ENCODE assay signal across 25 cellular contexts in the genomic region with DNA sequence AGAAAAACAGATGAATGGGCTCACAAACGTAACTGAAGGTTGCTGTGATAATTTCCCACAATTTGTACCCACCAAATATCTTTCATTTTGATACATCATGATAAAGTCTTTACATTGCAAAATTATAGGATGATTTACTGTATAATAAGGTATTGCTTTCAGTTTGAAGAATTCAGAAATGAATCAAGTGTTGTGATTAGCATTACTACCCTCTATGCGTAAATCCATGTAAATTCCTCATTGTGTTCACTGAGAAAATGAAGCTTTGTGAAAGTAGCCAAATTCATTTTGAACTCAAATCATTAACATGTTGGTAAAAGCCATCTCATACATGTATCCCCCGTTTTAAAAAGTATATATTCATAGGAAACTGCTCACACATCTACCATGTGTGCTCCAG.
A peak's percentile ranks its signal among the peaks of the same experiment; 100 is the strongest.
DNase-seq lines count a peak whose midpoint lies in the region; ATAC-seq, FAIRE-seq and TF ChIP-seq lines count a peak whose summit lies in the region.
"Had no signal": no experiment of that assay in that cellular context is flagged by ENCODE, and none has a peak within 500 bp of the region (broad histone marks: within the 10 kb centered on the region; RNA-seq: fewer than 3 reads in every experiment).

No MANE protein-coding gene starts in this region.

- no peaks in the 10 kb centered on the region for H4K20me1 ChIP-seq in DOHH2 (ENCODE audit: control insufficient read depth, insufficient read depth, low read depth, low read length)

- peak overlapping the region; percentile 97 for H3K27ac ChIP-seq in DOHH2 (ENCODE audit: low read depth, low read length)
- H3K27ac ChIP-seq: ovary, uterus had no signal

- ATAC-seq in natural killer cell treated with Interleukin-12 subunit alpha and Interleukin-12 subunit beta and Interleukin-15 and Interleukin-18, amount 100 ng/mL, for 72 hours: no peak
- ATAC-seq in GM18511 (IDR thresholded peaks at IDR 0.05; ENCODE audit: unreplicated experiment): no peak
- no peak for ATAC-seq in GM19395 (IDR thresholded peaks at IDR 0.05; ENCODE audit: unreplicated experiment)
- ATAC-seq: HepG2, left lobe of liver, Panc1 had no signal

- H3K9me3 ChIP-seq in DOHH2 (ENCODE audit: control insufficient read depth, insufficient read depth, low read length): no peaks in the 10 kb centered on the region
- H3K9me3 ChIP-seq: BE2C, ovary, uterus had no signal

- no peak for FAIRE-seq in urothelium cell line (lab: Jason Lieb, UNC)
- FAIRE-seq: GM12891, HepG2, small intestine had no signal

- no peak for DNase-seq in activated T-cell treated with anti-CD3 and anti-CD28 coated beads, Interleukin-2, amount 50 U/mL, for 24 hours
- DNase-seq in activated T-cell treated with anti-CD3 and anti-CD28 coated beads, Interleukin-2, amount 50 U/mL, for 1 hour: no peak
- DNase-seq in natural killer cell treated with Interleukin-12 subunit alpha and Interleukin-12 subunit beta and Interleukin-15 and Interleukin-18, amount 100 ng/mL, for 72 hours (ENCODE audit: low spot score): no peak
- DNase-seq in urothelium cell line (ENCODE audit: low spot score): no peak
- DNase-seq: BE2C; effector CD4-positive, alpha-beta T cell; foreskin fibroblast; NCI-H1694; NCI-H2171; NCI-H524; NK-92 treated with Interleukin-12 subunit alpha and Interleukin-12 subunit beta, amount 100 ng/mL, for 24 hours; ovary; retina; small intestine; stimulated activated CD4-positive, alpha-beta T cell treated with anti-CD3 and anti-CD28 coated beads, Interleukin-2, amount 100 ng/mL, for 24 hours; uterus had no signal

- H3K4me3 Mint-ChIP-seq in activated T-cell treated with anti-CD3 and anti-CD28 coated beads, Interleukin-2, amount 50 U/mL, for 24 hours: peak overlapping the region; percentile 43
- peak overlapping the region; percentile 22 for H3K4me3 Mint-ChIP-seq in activated naive CD8-positive, alpha-beta T cell
- peak overlapping the region; percentile 92 for H3K4me3 Mint-ChIP-seq in natural killer cell treated with Interleukin-12 subunit alpha and Interleukin-12 subunit beta and Interleukin-15 and Interleukin-18, amount 100 ng/mL, for 72 hours
- H3K4me3 Mint-ChIP-seq: nephron had no signal

- no peaks in the 10 kb centered on the region for H3K27me3 ChIP-seq in DOHH2 (ENCODE audit: control insufficient read depth, low read length)
- H3K27me3 ChIP-seq: BE2C, ovary, uterus had no signal

- no peaks in the 10 kb centered on the region for H3K9me2 ChIP-seq in DOHH2 (replicated peaks; ENCODE audit: control insufficient read depth, low read length)

- peaks cover 24% of the 10 kb centered on the region for H3K36me3 Mint-ChIP-seq in activated T-cell treated with anti-CD3 and anti-CD28 coated beads, Interleukin-2, amount 50 U/mL, for 24 hours (ENCODE audit: low read depth)
- peaks cover 16% of the 10 kb centered on the region for H3K36me3 Mint-ChIP-seq in activated naive CD8-positive, alpha-beta T cell
- peaks cover 7% of the 10 kb centered on the region for H3K36me3 Mint-ChIP-seq in natural killer cell treated with Interleukin-12 subunit alpha and Interleukin-12 subunit beta and Interleukin-15 and Interleukin-18, amount 100 ng/mL, for 72 hours

- peaks cover 82% of the 10 kb centered on the region for H3K4me1 Mint-ChIP-seq in activated T-cell treated with anti-CD3 and anti-CD28 coated beads, Interleukin-2, amount 50 U/mL, for 24 hours (ENCODE audit: low read depth)
- peaks cover 73% of the 10 kb centered on the region for H3K4me1 Mint-ChIP-seq in activated naive CD8-positive, alpha-beta T cell (ENCODE audit: low read depth)
- peaks cover 29 to 72% of the 10 kb centered on the region in 2 donors for H3K4me1 Mint-ChIP-seq in natural killer cell treated with Interleukin-12 subunit alpha and Interleukin-12 subunit beta and Interleukin-15 and Interleukin-18, amount 100 ng/mL, for 72 hours (ENCODE audit: low read depth in 2 of 2)
- H3K4me1 Mint-ChIP-seq: nephron had no signal

- peaks cover 27% of the 10 kb centered on the region for H3K79me2 ChIP-seq in DOHH2 (ENCODE audit: control insufficient read depth, low read length)

- H3K4me3 ChIP-seq in DOHH2 (ENCODE audit: low read length): no peak overlapping the region
- H3K4me3 ChIP-seq: ovary, uterus had no signal

- peaks cover 7% of the 10 kb centered on the region for H3K9me3 Mint-ChIP-seq in activated T-cell treated with anti-CD3 and anti-CD28 coated beads, Interleukin-2, amount 50 U/mL, for 24 hours
- H3K9me3 Mint-ChIP-seq in activated naive CD8-positive, alpha-beta T cell (ENCODE audit: low read depth): peaks cover 11% of the 10 kb centered on the region
- peaks cover 4% of the 10 kb centered on the region for H3K9me3 Mint-ChIP-seq in natural killer cell treated with Interleukin-12 subunit alpha and Interleukin-12 subunit beta and Interleukin-15 and Interleukin-18, amount 100 ng/mL, for 72 hours

- peaks cover 54% of the 10 kb centered on the region for H3K4me1 ChIP-seq in DOHH2 (ENCODE audit: control insufficient read depth, low read length)
- H3K4me1 ChIP-seq: BE2C, uterus had no signal

- H3F3A ChIP-seq in DOHH2 (ENCODE audit: control insufficient read depth, insufficient read depth): peaks cover 16% of the 10 kb centered on the region

- no peak overlapping the region for H3K4me2 ChIP-seq in DOHH2 (ENCODE audit: low read length)

- TF ChIP-seq CTCF in DOHH2 (IDR thresholded peaks at IDR 0.05; ENCODE audit: low read depth, low read length, poor library complexity, severe bottlenecking): no peak

- H3K27ac Mint-ChIP-seq in activated T-cell treated with anti-CD3 and anti-CD28 coated beads, Interleukin-2, amount 50 U/mL, for 24 hours: peak overlapping the region; percentile 95
- H3K27ac Mint-ChIP-seq in activated naive CD8-positive, alpha-beta T cell: peak overlapping the region; percentile 79
- H3K27ac Mint-ChIP-seq in natural killer cell treated with Interleukin-12 subunit alpha and Interleukin-12 subunit beta and Interleukin-15 and Interleukin-18, amount 100 ng/mL, for 72 hours: peak overlapping the region; percentile 97 to 98
- H3K27ac Mint-ChIP-seq: nephron had no signal

- H3K27me3 Mint-ChIP-seq in activated T-cell treated with anti-CD3 and anti-CD28 coated beads, Interleukin-2, amount 50 U/mL, for 24 hours: no peaks in the 10 kb centered on the region
- H3K27me3 Mint-ChIP-seq in activated naive CD8-positive, alpha-beta T cell: no peaks in the 10 kb centered on the region
- no peaks in the 10 kb centered on the region for H3K27me3 Mint-ChIP-seq in natural killer cell treated with Interleukin-12 subunit alpha and Interleukin-12 subunit beta and Interleukin-15 and Interleukin-18, amount 100 ng/mL, for 72 hours

- peaks cover 46% of the 10 kb centered on the region for H3K36me3 ChIP-seq in DOHH2 (ENCODE audit: control insufficient read depth, low read length)
- H3K36me3 ChIP-seq: BE2C, ovary, uterus had no signal

Comparison
In these comparisons a context has a peak if more than half of its experiments do, and no peak if none do; other contexts are left out.
1. H3K4me3 Mint-ChIP-seq: peak in every context shown above with its lines; median percentile 92 in natural killer cell treated with Interleukin-12 subunit alpha and Interleukin-12 subunit beta and Interleukin-15 and Interleukin-18, amount 100 ng/mL, for 72 hours; 43 in activated T-cell treated with anti-CD3 and anti-CD28 coated beads, Interleukin-2, amount 50 U/mL, for 24 hours; 22 in activated naive CD8-positive, alpha-beta T cell.